Comparison of ENCODE assay signal across 20 cellular contexts in genomic region chr9:16619341-16619740, GRCh38.
"Had no signal": no experiment of that assay in that cellular context is flagged by ENCODE, and none has a peak within 500 bp of the region (broad histone marks: within the 10 kb centered on the region; RNA-seq: fewer than 3 reads in every experiment).

No MANE protein-coding gene starts in this region.

- H3K4me1 Mint-ChIP-seq: central memory CD8-positive, alpha-beta T cell; naive B cell; T-cell had no signal

- DNase-seq: activated CD4-positive, alpha-beta T cell treated with anti-CD3 and anti-CD28 coated beads for 48 hours; activated CD8-positive, alpha-beta memory T cell treated with anti-CD3 and anti-CD28 coated beads, Interleukin-2, amount 50 U/mL, for 48 hours; activated CD8-positive, alpha-beta T cell treated with anti-CD3 and anti-CD28 coated beads, Interleukin-2, amount 10 ng/mL, durations not matched to agents 7 days and 5 days; activated naive CD4-positive, alpha-beta T cell treated with anti-CD3 and anti-CD28 coated beads for 36 hours; adrenal gland; effector memory CD8-positive, alpha-beta T cell; erythroblast; glutamatergic neuron; immature natural killer cell; left cardiac atrium; naive B cell; posterior cingulate gyrus; right lobe of liver; stimulated activated CD4-positive, alpha-beta T cell treated with anti-CD3 and anti-CD28 coated beads, Interleukin-4, amount 100 ng/mL, for 24 hours; T-cell; T1000 had no signal

- ATAC-seq: activated CD8-positive, alpha-beta T cell treated with anti-CD3 and anti-CD28 coated beads, Interleukin-2, amount 10 ng/mL, durations not matched to agents 7 days and 5 days; effector memory CD8-positive, alpha-beta T cell; left cardiac atrium; right lobe of liver; T-cell had no signal

- H3K27me3 ChIP-seq: adrenal gland, right lobe of liver had no signal

- H3K36me3 ChIP-seq: adrenal gland, right lobe of liver had no signal

- H3K9me3 Mint-ChIP-seq: activated T-helper 1 cell treated with anti-CD3 and anti-CD28 coated beads, Interleukin-12 subunit alpha, Interleukin-12 subunit beta, Interleukin-2, Interleukin-4 antibody, amounts not matched to agents 30 ng/mL and 10 ng/mL and 1 ng/mL, durations not matched to agents 14 hours and 24 hours and 36 hours; central memory CD8-positive, alpha-beta T cell; dendritic cell treated with granulocyte-macrophage colony-stimulating factor and Interleukin-4, amounts not matched to agents 40 ng/mL and 50 ng/mL, for 4 days; immature natural killer cell had no signal

- H3K4me3 Mint-ChIP-seq: activated CD8-positive, alpha-beta T cell treated with anti-CD3 and anti-CD28 coated beads, Interleukin-2, amount 10 ng/mL, durations not matched to agents 7 days and 5 days; activated naive CD4-positive, alpha-beta T cell treated with anti-CD3 and anti-CD28 coated beads for 36 hours; activated T-helper 1 cell treated with anti-CD3 and anti-CD28 coated beads, Interleukin-12 subunit alpha, Interleukin-12 subunit beta, Interleukin-2, Interleukin-4 antibody, amounts not matched to agents 30 ng/mL and 10 ng/mL and 1 ng/mL, durations not matched to agents 14 hours and 24 hours and 36 hours; central memory CD8-positive, alpha-beta T cell; dendritic cell treated with granulocyte-macrophage colony-stimulating factor and Interleukin-4, amounts not matched to agents 40 ng/mL and 50 ng/mL, for 4 days; effector memory CD8-positive, alpha-beta T cell; immature natural killer cell; naive B cell; T-cell had no signal

- H3K9me3 ChIP-seq: adrenal gland, right lobe of liver had no signal

- H3K4me3 ChIP-seq: adrenal gland, lung, right lobe of liver had no signal

- H3K36me3 Mint-ChIP-seq: immature natural killer cell, naive B cell, T-cell had no signal

- H3K27ac Mint-ChIP-seq: activated CD8-positive, alpha-beta T cell treated with anti-CD3 and anti-CD28 coated beads, Interleukin-2, amount 10 ng/mL, durations not matched to agents 7 days and 5 days; activated naive CD4-positive, alpha-beta T cell treated with anti-CD3 and anti-CD28 coated beads for 36 hours; activated T-helper 1 cell treated with anti-CD3 and anti-CD28 coated beads, Interleukin-12 subunit alpha, Interleukin-12 subunit beta, Interleukin-2, Interleukin-4 antibody, amounts not matched to agents 30 ng/mL and 10 ng/mL and 1 ng/mL, durations not matched to agents 14 hours and 24 hours and 36 hours; dendritic cell treated with granulocyte-macrophage colony-stimulating factor and Interleukin-4, amounts not matched to agents 40 ng/mL and 50 ng/mL, for 4 days; effector memory CD8-positive, alpha-beta T cell; immature natural killer cell; T-cell had no signal

- H3K4me1 ChIP-seq: adrenal gland, right lobe of liver had no signal

- H3K27ac ChIP-seq: adrenal gland, right lobe of liver had no signal

- H3K27me3 Mint-ChIP-seq: central memory CD8-positive, alpha-beta T cell; dendritic cell treated with granulocyte-macrophage colony-stimulating factor and Interleukin-4, amounts not matched to agents 40 ng/mL and 50 ng/mL, for 4 days; effector memory CD8-positive, alpha-beta T cell; naive B cell; T-cell had no signal
